In genomic region chr22:33272180-33272579, GRCh38 we compare ENCODE assay signal across 2 cellular contexts.
TF ChIP-seq lines count a peak whose summit lies in the region.

No MANE protein-coding gene starts in this region.

TF ChIP-seq in GM12878, 131 proteins besides CTCF, POLR2A, EP300 and RAD21 (continued from another document):
- no peak for TF ChIP-seq FOS (IDR thresholded peaks at IDR 0.05; ENCODE audit: borderline replicate concordance, extremely low read depth, insufficient read length)
- no peak for TF ChIP-seq PAX5 (IDR thresholded peaks at IDR 0.05; ENCODE audit: borderline replicate concordance, low read depth, low read length)
- no peak for TF ChIP-seq ZSCAN29 (IDR thresholded peaks at IDR 0.05)
- TF ChIP-seq RCOR1 (conservative IDR thresholded peaks at IDR 0.05; ENCODE audit: low read depth, low read length): no peak
- no peak for TF ChIP-seq E4F1 (IDR thresholded peaks at IDR 0.05; ENCODE audit: borderline replicate concordance, partially characterized antibody)
- TF ChIP-seq IKZF2 (IDR thresholded peaks at IDR 0.05): no peak
- TF ChIP-seq RAD51 (IDR thresholded peaks at IDR 0.05): no peak
- TF ChIP-seq FOXK2 (IDR thresholded peaks at IDR 0.05): no peak
- TF ChIP-seq SMAD1 (IDR thresholded peaks at IDR 0.05; ENCODE audit: low read depth, partially characterized antibody): no peak
- no peak for TF ChIP-seq CEBPB (IDR thresholded peaks at IDR 0.05; ENCODE audit: borderline replicate concordance in 1 of 2, low read depth in 2 of 2, low read length in 2 of 2)
- no peak for TF ChIP-seq HSF1 (IDR thresholded peaks at IDR 0.05; ENCODE audit: low read depth, low read length)

TF ChIP-seq in SK-N-SH treated with all-trans-retinoic acid at 6 μM for 48 hours, 23 proteins besides CTCF, POLR2A, EP300 and RAD21 (continued from another document):
- TF ChIP-seq POU6F1 (CRISPR knock-in tag; IDR thresholded peaks at IDR 0.05; ENCODE audit: borderline replicate concordance, low read depth): no peak
- no peak for TF ChIP-seq ZNF8 (CRISPR knock-in tag; IDR thresholded peaks at IDR 0.05)
- TF ChIP-seq ISL1 (CRISPR knock-in tag; IDR thresholded peaks at IDR 0.05): no peak
- no peak for TF ChIP-seq OSR1 (CRISPR knock-in tag; IDR thresholded peaks at IDR 0.05)
